In the genomic region with DNA sequence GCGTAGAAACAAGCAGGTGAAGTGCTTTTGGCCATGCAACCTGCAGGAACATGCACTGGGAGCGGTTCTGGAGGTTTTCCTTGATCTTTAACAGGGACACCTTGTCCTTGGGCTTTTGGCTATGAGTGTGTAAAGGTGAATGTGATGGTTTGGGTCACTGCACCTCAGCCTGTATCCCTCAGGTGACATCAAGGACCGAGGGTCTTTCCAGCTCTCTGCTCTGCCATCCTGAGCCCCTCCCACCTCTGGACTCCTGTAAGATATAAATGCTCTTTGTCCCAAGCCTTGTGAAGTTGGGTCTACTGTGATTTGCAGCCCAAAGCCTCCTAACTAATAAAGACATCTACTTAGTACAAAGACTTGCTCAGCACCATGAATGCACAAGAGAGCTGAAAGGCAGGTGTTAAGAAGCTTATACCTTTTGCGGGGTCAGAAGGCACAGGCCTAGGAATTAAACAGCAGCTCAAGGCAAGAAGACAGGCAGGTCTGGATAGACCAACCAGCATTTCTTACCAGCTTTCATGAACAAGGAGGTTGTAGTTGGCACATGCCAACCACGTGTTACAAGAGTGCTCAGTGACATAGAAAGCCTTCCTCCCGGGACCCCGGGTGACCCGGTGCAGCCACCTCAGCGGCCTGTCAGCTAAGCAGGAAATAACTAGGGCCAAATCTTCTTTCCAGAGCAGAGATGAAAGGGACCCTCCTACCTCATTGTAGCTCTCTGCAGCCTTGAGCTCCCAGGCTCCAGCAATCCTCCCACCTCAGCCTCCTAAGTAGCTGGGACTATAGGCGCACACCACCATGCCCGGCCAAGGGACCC, we compare ENCODE assay signal across 12 cellular contexts.
A peak's percentile ranks its signal among the peaks of the same experiment; 100 is the strongest.
DNase-seq lines count a peak whose midpoint lies in the region; ATAC-seq and TF ChIP-seq lines count a peak whose summit lies in the region.
"Had no signal": no experiment of that assay in that cellular context is flagged by ENCODE, and none has a peak within 500 bp of the region (broad histone marks: within the 10 kb centered on the region; RNA-seq: fewer than 3 reads in every experiment).

No MANE protein-coding gene starts in this region.

- no peaks in the 10 kb centered on the region for H3K27me3 Mint-ChIP-seq in CD4-positive, alpha-beta T cell
- H3K27me3 Mint-ChIP-seq in activated naive CD8-positive, alpha-beta T cell treated with anti-CD3 and anti-CD28 coated beads, Interleukin-2, amount 10 ng/mL, durations not matched to agents 7 days and 5 days, result no peaks in the 10 kb centered on the region
- no peaks in the 10 kb centered on the region for H3K27me3 Mint-ChIP-seq in naive thymus-derived CD8-positive, alpha-beta T cell

- H3K9me3 ChIP-seq in CD4-positive, alpha-beta T cell (ENCODE audit: control insufficient read depth, low read length), result no peaks in the 10 kb centered on the region
- H3K9me3 ChIP-seq in GM23248 (ENCODE audit: low read depth), result no peaks in the 10 kb centered on the region

- H3K9ac ChIP-seq in GM23248, result no peak overlapping the region

- H3K79me2 ChIP-seq in GM23248 (ENCODE audit: insufficient read depth), result no peaks in the 10 kb centered on the region

- peaks cover 70% of the 10 kb centered on the region for H3K4me1 Mint-ChIP-seq in CD4-positive, alpha-beta T cell (ENCODE audit: low read depth)
- peaks cover 75% of the 10 kb centered on the region for H3K4me1 Mint-ChIP-seq in activated naive CD8-positive, alpha-beta T cell treated with anti-CD3 and anti-CD28 coated beads, Interleukin-2, amount 10 ng/mL, durations not matched to agents 7 days and 5 days
- peaks cover 26 to 84% (median 68%) of the 10 kb centered on the region in 4 donors for H3K4me1 Mint-ChIP-seq in naive thymus-derived CD8-positive, alpha-beta T cell

- H3K9me3 Mint-ChIP-seq in CD4-positive, alpha-beta T cell, result peaks cover 9% of the 10 kb centered on the region
- H3K9me3 Mint-ChIP-seq in activated naive CD8-positive, alpha-beta T cell treated with anti-CD3 and anti-CD28 coated beads, Interleukin-2, amount 10 ng/mL, durations not matched to agents 7 days and 5 days, result peaks cover 19% of the 10 kb centered on the region
- H3K9me3 Mint-ChIP-seq in naive thymus-derived CD8-positive, alpha-beta T cell, result peaks cover 0 to 9% (median 8%) of the 10 kb centered on the region in 9 donors
- H3K9me3 Mint-ChIP-seq: CD14-positive monocyte had no signal

- H3K27ac Mint-ChIP-seq in CD4-positive, alpha-beta T cell, result peak overlapping the region; percentile 90
- peak overlapping the region; percentile 92 for H3K27ac Mint-ChIP-seq in activated naive CD8-positive, alpha-beta T cell treated with anti-CD3 and anti-CD28 coated beads, Interleukin-2, amount 10 ng/mL, durations not matched to agents 7 days and 5 days
- peak overlapping the region; percentile 61 to 94 (median 90) for H3K27ac Mint-ChIP-seq in naive thymus-derived CD8-positive, alpha-beta T cell

- DNase-seq in CD4-positive, alpha-beta T cell, result peak in 1 of 10 experiments; percentile 29
- DNase-seq in NB4 (ENCODE audit: low read depth), result peak; percentile 41
- DNase-seq in activated naive CD8-positive, alpha-beta T cell treated with anti-CD3 and anti-CD28 coated beads, Interleukin-2, amount 10 ng/mL, durations not matched to agents 7 days and 5 days, result peak; percentile 11
- DNase-seq in naive thymus-derived CD8-positive, alpha-beta T cell, result peak in 8 of 10 donors; percentile 7 to 59 (median 42)
- no peak for DNase-seq in foreskin melanocyte
- DNase-seq in NCI-H82 (lab: John Stamatoyannopoulos, UW), result no peak
- no peak for DNase-seq in GM23248
- DNase-seq: cerebellar nuclear complex, MM.1S, NCI-H2171, retina had no signal

- no peaks in the 10 kb centered on the region for H3K9me2 ChIP-seq in GM23248 (ENCODE audit: insufficient read depth)

- H3F3A ChIP-seq in GM23248 (ENCODE audit: insufficient read depth), result no peaks in the 10 kb centered on the region

- no peaks in the 10 kb centered on the region for H3K4me1 ChIP-seq in GM23248 (ENCODE audit: insufficient read depth)

- POLR2A ChIA-PET in CD4-positive, alpha-beta T cell (lab: Charles Lee), result interaction anchor here (0.6 to 1.7 kb wide), 9 partner anchors 11 to 509 kb away, joined by 3 to 5 read pairs (median 4); no protein-coding TSS in a partner anchor
- POLR2A ChIA-PET in activated naive CD8-positive, alpha-beta T cell treated with anti-CD3 and anti-CD28 coated beads, Interleukin-2, amount 10 ng/mL, durations not matched to agents 7 days and 5 days (lab: Charles Lee), result interaction anchor here (0.5 to 1.9 kb wide), 11 partner anchors 10 to 925 kb away, joined by 3 to 9 read pairs (median 3); no protein-coding TSS in a partner anchor
- POLR2A ChIA-PET in naive thymus-derived CD8-positive, alpha-beta T cell (lab: Charles Lee), result interaction anchor here (0.6 to 3.9 kb wide), 5 partner anchors 18 to 146 kb away, joined by 3 to 22 read pairs (median 4); no protein-coding TSS in a partner anchor

- 60 to 66% methylated on average over 11 of the region's 11 CpGs for WGBS in GM23248 (ENCODE audit: low coverage in 1 of 2, low lambda C conversion rate in 2 of 2, missing lambda C conversion rate in 2 of 2), 2 experiments

- ATAC-seq in CD4-positive, alpha-beta T cell (ENCODE audit: poor library complexity), result peak; percentile 29
- peak; percentile 51 for ATAC-seq in activated naive CD8-positive, alpha-beta T cell treated with anti-CD3 and anti-CD28 coated beads, Interleukin-2, amount 10 ng/mL, durations not matched to agents 7 days and 5 days (ENCODE audit: low read depth)
- peak; percentile 62 to 79 for ATAC-seq in naive thymus-derived CD8-positive, alpha-beta T cell

- no peaks in the 10 kb centered on the region for H4K20me1 ChIP-seq in GM23248 (ENCODE audit: insufficient read depth)

- H3K27ac ChIP-seq in CD4-positive, alpha-beta T cell (ENCODE audit: low read depth, low read length), result peak overlapping the region; percentile 16
- no peak overlapping the region for H3K27ac ChIP-seq in GM23248

- H3K4me3 Mint-ChIP-seq in CD4-positive, alpha-beta T cell, result peak overlapping the region; percentile 45
- peak overlapping the region; percentile 68 for H3K4me3 Mint-ChIP-seq in activated naive CD8-positive, alpha-beta T cell treated with anti-CD3 and anti-CD28 coated beads, Interleukin-2, amount 10 ng/mL, durations not matched to agents 7 days and 5 days
- H3K4me3 Mint-ChIP-seq in naive thymus-derived CD8-positive, alpha-beta T cell, result peak overlapping the region; percentile 37 to 80 (median 60)

- CTCF ChIA-PET in CD4-positive, alpha-beta T cell (lab: Charles Lee), result no interaction called here

- H3K36me3 Mint-ChIP-seq in CD4-positive, alpha-beta T cell (ENCODE audit: low read depth), result peaks cover 97% of the 10 kb centered on the region
- H3K36me3 Mint-ChIP-seq in activated naive CD8-positive, alpha-beta T cell treated with anti-CD3 and anti-CD28 coated beads, Interleukin-2, amount 10 ng/mL, durations not matched to agents 7 days and 5 days, result peaks cover 63% of the 10 kb centered on the region
- H3K36me3 Mint-ChIP-seq in naive thymus-derived CD8-positive, alpha-beta T cell, result peaks cover 16 to 65% (median 38%) of the 10 kb centered on the region in 3 donors

- H3K27me3 ChIP-seq in CD4-positive, alpha-beta T cell (ENCODE audit: control insufficient read depth, insufficient read depth, low read length), result no peaks in the 10 kb centered on the region
- H3K27me3 ChIP-seq in GM23248 (replicated peaks; ENCODE audit: insufficient read depth), result no peaks in the 10 kb centered on the region

- intact Hi-C loops in CD4-positive, alpha-beta T cell (cut with DNase I, micrococcal nuclease), result loop anchor here (5.0 to 10.0 kb wide), 3 partner anchors 61 to 91 kb away; a partner anchor contains a TSS

- in situ Hi-C loops in GM23248 (cut with MboI), result no loop called here

- H3K4me3 ChIP-seq in NB4 (ENCODE audit: low read depth, low read length) (no peak overlapping the region), GM23248 (no peak overlapping the region)

- no peak overlapping the region for H3K4me2 ChIP-seq in GM23248 (ENCODE audit: unreplicated experiment)

- no peak overlapping the region for H2AFZ ChIP-seq in GM23248

- no peaks in the 10 kb centered on the region for H3K36me3 ChIP-seq in GM23248 (ENCODE audit: low read depth)

- TF ChIP-seq CTCF in CD4-positive, alpha-beta T cell (IDR thresholded peaks at IDR 0.05), result no peak
- TF ChIP-seq CTCF in NB4 (IDR thresholded peaks at IDR 0.05; ENCODE audit: low read depth, low read length), result no peak

- no peak for TF ChIP-seq POLR2A in NB4 (IDR thresholded peaks at IDR 0.05; ENCODE audit: extremely low read depth, insufficient read length)

Comparison
In these comparisons a context has a peak if more than half of its experiments do, and no peak if none do; other contexts are left out.
1. DNase-seq: peak in NB4 (single experiment), activated naive CD8-positive, alpha-beta T cell treated with anti-CD3 and anti-CD28 coated beads, Interleukin-2, amount 10 ng/mL, durations not matched to agents 7 days and 5 days (single experiment) and naive thymus-derived CD8-positive, alpha-beta T cell (8 of 10); none in foreskin melanocyte (single experiment), NCI-H82 (single experiment) and GM23248 (single experiment).
2. Peak in every context shown above with its lines, with median percentiles within 50 percentile points of each other: ATAC-seq, H3K27ac Mint-ChIP-seq and H3K4me3 Mint-ChIP-seq.